22 cellular contexts compared by ENCODE assay signal in genomic region chr13:99153219-99153618, GRCh38. TPM values are rescaled to one million over a fixed set of nuclear protein-coding genes. Genes with fewer than 3 reads are reported as not detected.
DNase-seq lines count a peak whose midpoint lies in the region; ATAC-seq and TF ChIP-seq lines count a peak whose summit lies in the region.
"Had no signal": no experiment of that assay in that cellular context is flagged by ENCODE, and none has a peak within 500 bp of the region (broad histone marks: within the 10 kb centered on the region; RNA-seq: fewer than 3 reads in every experiment).

No MANE protein-coding gene starts in this region.

- H3K9me3 ChIP-seq in GM23248 (ENCODE audit: low read depth) (no peaks in the 10 kb centered on the region), PC-9 (ENCODE audit: insufficient read depth, low read depth) (no peaks in the 10 kb centered on the region; the same call in 1 of the 2 replicates), esophagus squamous epithelium (no peaks in the 10 kb centered on the region)
- H3K9me3 ChIP-seq: right lobe of liver had no signal

- H3K27me3 ChIP-seq in GM23248 (replicated peaks; ENCODE audit: insufficient read depth) (0 out of 2 replicates have a peak, but pooled peaks cover 1% of the 10 kb centered on the region), PC-9 (ENCODE audit: insufficient read depth, low read depth) (no peaks in the 10 kb centered on the region), esophagus squamous epithelium (peaks cover 0 to 1% (median 0%) of the 10 kb centered on the region in 4 donors)
- H3K27me3 ChIP-seq: brain microvascular endothelial cell, right lobe of liver had no signal

- H3K27ac ChIP-seq in GM23248 = no peak overlapping the region
- H3K27ac ChIP-seq in PC-9 = no peak overlapping the region
- H3K27ac ChIP-seq in esophagus squamous epithelium = peak overlapping the region in 3 of 4 donors; percentile 22 to 35 (median 24)
- H3K27ac ChIP-seq: brain microvascular endothelial cell, right lobe of liver had no signal

- WGBS in GM23248 (ENCODE audit: low coverage in 1 of 2, low lambda C conversion rate in 2 of 2, missing lambda C conversion rate in 2 of 2), 2 experiments = 61 to 67% methylated on average over 1 of the region's 1 CpG
- 43 to 44% methylated on average over 1 of the region's 1 CpG for WGBS in esophagus squamous epithelium, 2 donors

- no peak overlapping the region for H3K9ac ChIP-seq in GM23248

- no peaks in the 10 kb centered on the region for H3K36me3 ChIP-seq in GM23248 (ENCODE audit: low read depth)
- H3K36me3 ChIP-seq in PC-9 (ENCODE audit: low read depth) = no peaks in the 10 kb centered on the region
- H3K36me3 ChIP-seq in esophagus squamous epithelium = no peaks in the 10 kb centered on the region
- H3K36me3 ChIP-seq: brain microvascular endothelial cell, right lobe of liver had no signal

- H3K79me2 ChIP-seq in GM23248 (ENCODE audit: insufficient read depth) (no peaks in the 10 kb centered on the region), PC-9 (ENCODE audit: low read depth) (no peaks in the 10 kb centered on the region)

- TF ChIP-seq CTCF in PC-9 (conservative IDR thresholded peaks at IDR 0.05) (no peak), esophagus squamous epithelium (IDR thresholded peaks at IDR 0.05) (no peak)

- POLR2A ChIA-PET in PC-9 (lab: Charles Lee; ENCODE audit: unreplicated experiment) = no interaction called here

- 0 out of 2 replicates have a peak, but pooled peaks cover 3% of the 10 kb centered on the region for H3K9me2 ChIP-seq in GM23248 (ENCODE audit: insufficient read depth)
- H3K9me2 ChIP-seq in PC-9 (ENCODE audit: insufficient read depth) = no peaks in the 10 kb centered on the region

- peaks cover 25% of the 10 kb centered on the region for H3K4me1 ChIP-seq in GM23248 (ENCODE audit: insufficient read depth)
- H3K4me1 ChIP-seq in PC-9 (replicated peaks; ENCODE audit: insufficient read depth) = peaks cover 58% of the 10 kb centered on the region
- peaks cover 8 to 48% (median 18%) of the 10 kb centered on the region in 3 donors for H3K4me1 ChIP-seq in esophagus squamous epithelium
- H3K4me1 ChIP-seq: right lobe of liver had no signal

- no TSS peak for BruUV-seq in PC-9 (replicated peaks; lab: Mats Ljungman, UMichigan)

- H3K4me3 ChIP-seq in GM23248 (no peak overlapping the region), PC-9 (no peak overlapping the region), esophagus squamous epithelium (no peak overlapping the region)
- H3K4me3 ChIP-seq: lung, right lobe of liver had no signal

- H3F3A ChIP-seq in GM23248 (ENCODE audit: insufficient read depth) (peaks cover 23% of the 10 kb centered on the region), PC-9 (ENCODE audit: insufficient read depth, low read depth) (peaks cover 29% of the 10 kb centered on the region)

- H2AFZ ChIP-seq in GM23248 = no peak overlapping the region
- H2AFZ ChIP-seq in PC-9 = no peak overlapping the region

- H3K4me2 ChIP-seq in GM23248 (ENCODE audit: unreplicated experiment) (no peak overlapping the region), PC-9 (0 out of 2 replicates have a peak overlapping the region, but pooled peaks have one; percentile 5)

- DNase-seq in GM23248 (peak; percentile 38), PC-9 (peak in 1 of 2 experiments; percentile 41), esophagus squamous epithelium (lab: John Stamatoyannopoulos, UW) (no peak), stromal cell of bone marrow (ENCODE audit: low read depth) (peak; percentile 21), NCI-H1436 (lab: John Stamatoyannopoulos, UW) (no peak), SHP77 treated with DMSO at 0.1 percent for 48 hours (lab: John Stamatoyannopoulos, UW) (no peak)
- DNase-seq: activated CD4-positive, alpha-beta memory T cell treated with anti-CD3 and anti-CD28 coated beads, Interleukin-2, amount 10 ng/mL, durations not matched to agents 7 days and 5 days; activated CD4-positive, CD25-positive, alpha-beta regulatory T cell treated with anti-CD3 and anti-CD28 coated beads, Interleukin-2, amount 50 U/mL, for 72 hours; activated effector memory CD4-positive, alpha-beta T cell treated with Interleukin-2 at 50 U/mL for 16 hours; activated naive CD8-positive, alpha-beta T cell treated with anti-CD3 and anti-CD28 coated beads, Interleukin-2, amount 50 U/mL, for 24 hours; activated T-cell treated with anti-CD3 and anti-CD28 coated beads for 4 hours; brain microvascular endothelial cell; cortex of kidney; GOT3; Kasumi-1; NCI-H1105; NCI-H2029; right lobe of liver; stimulated activated naive CD8-positive, alpha-beta T cell treated with anti-CD3 and anti-CD28 coated beads, Interleukin-15, Interleukin-2, amounts not matched to agents 100 U/mL and 50 U/mL, for 24 hours; T-helper 1 cell had no signal

- no peak for ATAC-seq in HG03457 (IDR thresholded peaks at IDR 0.05; ENCODE audit: unreplicated experiment)
- ATAC-seq: activated naive CD8-positive, alpha-beta T cell treated with anti-CD3 and anti-CD28 coated beads, Interleukin-2, amount 50 U/mL, for 24 hours; stimulated activated naive CD8-positive, alpha-beta T cell treated with anti-CD3 and anti-CD28 coated beads, Interleukin-15, Interleukin-2, amounts not matched to agents 100 U/mL and 50 U/mL, for 24 hours had no signal

- CTCF ChIA-PET in PC-9 (lab: Charles Lee) = interaction anchor here (0.5 to 0.6 kb wide), 2 partner anchors 24 to 1420 kb away, joined by 4 to 13 read pairs; no protein-coding TSS in a partner anchor

- in situ Hi-C loops in GM23248 (cut with MboI) = no loop called here

- TF ChIP-seq POLR2A in esophagus squamous epithelium (IDR thresholded peaks at IDR 0.05) = no peak

- intact Hi-C loops in PC-9 (cut with micrococcal nuclease; ENCODE audit: unreplicated experiment) (no loop called here), esophagus squamous epithelium (cut with DNase I) (no loop called here)

- H4K20me1 ChIP-seq in GM23248 (ENCODE audit: insufficient read depth) (no peaks in the 10 kb centered on the region), PC-9 (ENCODE audit: insufficient read depth) (no peaks in the 10 kb centered on the region)

RNA-seq across cellular contexts. Expression of gene UBAC2, which starts 47.4 kb away (rescaled TPM):
- total RNA-seq in GM23248 (2014; rRNA removed; shearing (Covaris generic)) = 44.8 and 66.1 TPM in 2 replicates
- polyA plus RNA-seq in GM23248 (2016; fragmentation: Nextera tagmentation; extraction: Ambion mirVana) = 95.9 and 96.5 TPM in 2 replicates
- 80.3 and 82.2 TPM in 2 replicates for total RNA-seq in PC-9 (2021)
- 10 to 100 TPM; 60.8 to 84.6 (median 75.0) TPM for total RNA-seq in esophagus squamous epithelium

Comparison
In these comparisons a context has a peak if more than half of its experiments do, and no peak if none do; other contexts are left out.
1. DNase-seq: peak in GM23248 (single experiment) and stromal cell of bone marrow (single experiment); none in esophagus squamous epithelium (single experiment), NCI-H1436 (single experiment) and SHP77 treated with DMSO at 0.1 percent for 48 hours (single experiment).
2. H3K27ac ChIP-seq: peak in esophagus squamous epithelium (3 of 4); none in GM23248 (single experiment) and PC-9 (single experiment).